ENCODE assay signal across 8 cellular contexts in the genomic region with DNA sequence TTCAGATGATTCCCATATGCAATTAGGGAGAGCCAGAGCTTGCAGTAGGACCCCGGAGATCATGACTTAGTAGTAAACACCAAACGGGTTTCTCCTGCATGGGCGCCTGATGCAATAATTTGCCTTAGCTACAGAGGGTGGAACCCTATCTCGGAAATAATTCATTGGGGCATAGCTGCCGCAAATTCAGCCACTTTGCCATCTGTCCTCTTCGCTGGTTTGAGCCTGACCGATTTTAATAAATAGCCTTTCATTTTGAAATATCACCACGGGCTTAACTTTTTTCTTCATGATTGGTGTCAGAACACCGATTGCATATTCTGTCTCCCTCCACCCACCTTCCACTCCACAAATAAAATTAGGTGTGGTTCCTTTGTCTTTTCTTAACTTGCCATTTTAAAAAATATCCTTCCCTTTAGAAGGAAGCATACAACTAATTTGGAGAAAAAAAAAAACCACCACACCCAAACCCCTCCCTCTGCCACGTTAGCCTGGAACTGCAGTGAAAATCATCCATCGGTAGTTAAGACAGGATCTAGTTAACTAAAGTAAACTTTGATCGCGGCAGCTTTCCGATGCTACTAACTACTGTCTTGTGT. TPM values are rescaled to one million over a fixed set of nuclear protein-coding genes. Genes with fewer than 3 reads are reported as not detected.
A peak's percentile ranks its signal among the peaks of the same experiment; 100 is the strongest.
DNase-seq lines count a peak whose midpoint lies in the region; ATAC-seq, FAIRE-seq and TF ChIP-seq lines count a peak whose summit lies in the region.

No MANE protein-coding gene starts in this region.

- H3K4me1 ChIP-seq in astrocyte (ENCODE audit: insufficient read depth, low read length), result peaks cover 14% of the 10 kb centered on the region
- peaks cover 16% of the 10 kb centered on the region for H3K4me1 ChIP-seq in keratinocyte (ENCODE audit: control insufficient read depth, extremely low read depth, insufficient read depth, low read length)
- H3K4me1 ChIP-seq in subcutaneous abdominal adipose tissue (ENCODE audit: control insufficient read depth in 5 of 5, insufficient read depth in 5 of 5, low read length in 5 of 5), result peaks cover 0 to 41% (median 35%) of the 10 kb centered on the region in 5 donors

- H3K4me3 ChIP-seq in astrocyte (ENCODE audit: insufficient read depth, low read depth, low read length) (peak overlapping the region; percentile 82), keratinocyte (ENCODE audit: control insufficient read depth in 2 of 3, extremely low read depth in 1 of 3, insufficient read depth in 2 of 3, low read depth in 1 of 3, low read length in 3 of 3) (peak overlapping the region; percentile 86 to 96 (median 93)), subcutaneous abdominal adipose tissue (ENCODE audit: low read depth in 1 of 5, low read length in 5 of 5) (peak overlapping the region; percentile 86 to 99 (median 98))

- ATAC-seq in HG02571 (IDR thresholded peaks at IDR 0.05; ENCODE audit: unreplicated experiment) (no peak), HG02870 (IDR thresholded peaks at IDR 0.05; ENCODE audit: unreplicated experiment) (no peak)

- peak; percentile 59 for DNase-seq in ACHN
- DNase-seq in ELF-1 (ENCODE audit: low read depth, low spot score), result peak; percentile 32
- peak; percentile 13 for DNase-seq in NCI-H345 (lab: John Stamatoyannopoulos, UW)
- no peak for DNase-seq in astrocyte (ENCODE audit: low read depth)
- no peak for DNase-seq in keratinocyte (ENCODE audit: low read depth, low spot score)

- no peak for TF ChIP-seq CTCF in astrocyte (IDR thresholded peaks at IDR 0.05; ENCODE audit: insufficient read depth, low read depth, low read length)
- no peak for TF ChIP-seq CTCF in keratinocyte (optimal IDR thresholded peaks at IDR 0.05 in 1 of 3, IDR thresholded peaks at IDR 0.05 in 1 of 3, conservative IDR thresholded peaks at IDR 0.05 in 1 of 3; ENCODE audit: extremely low read depth in 1 of 3, insufficient read depth in 2 of 3, low read length in 3 of 3)

- H3K27me3 Mint-ChIP-seq in astrocyte (ENCODE audit: low read depth, unreplicated experiment), result no peaks in the 10 kb centered on the region

- H3K9ac ChIP-seq in astrocyte (ENCODE audit: low read length), result peak overlapping the region; percentile 96
- H3K9ac ChIP-seq in keratinocyte (ENCODE audit: control insufficient read depth, extremely low read depth, insufficient read depth, low read length), result peak overlapping the region; percentile 93
- peak overlapping the region; percentile 75 to 99 (median 93) for H3K9ac ChIP-seq in subcutaneous abdominal adipose tissue (ENCODE audit: low read length in 5 of 5)

- dilution Hi-C loops in keratinocyte (cut with MboI; ENCODE audit: extremely low pct_ligation_motif_present, low sequenced_read_pairs), result no loop called here

- FAIRE-seq in astrocyte (lab: Jason Lieb, UNC) (no peak), keratinocyte (lab: Jason Lieb, UNC) (no peak)

- in situ Hi-C loops in ACHN (cut with HindIII; ENCODE audit: low pct_ligation_motif_present, low pct_unique_long_range_greater_than_20kb, low sequenced_read_pairs), result no loop called here

- peak overlapping the region; percentile 97 for H3K4me3 Mint-ChIP-seq in astrocyte (ENCODE audit: unreplicated experiment)

- H3K27ac ChIP-seq in astrocyte (ENCODE audit: low read depth, low read length) (peak overlapping the region; percentile 94), keratinocyte (ENCODE audit: control insufficient read depth, insufficient read depth, low read length) (peak overlapping the region; percentile 91), subcutaneous abdominal adipose tissue (ENCODE audit: low read depth, low read length) (peak overlapping the region; percentile 99)

- H4K20me1 ChIP-seq in astrocyte (ENCODE audit: insufficient read depth, low read length), result peaks cover 28% of the 10 kb centered on the region
- H4K20me1 ChIP-seq in keratinocyte (ENCODE audit: control insufficient read depth, extremely low read depth, insufficient read depth, low read length), result peaks cover 16% of the 10 kb centered on the region

- H3K9me3 ChIP-seq in astrocyte (ENCODE audit: insufficient read depth, low read depth, low read length) (no peaks in the 10 kb centered on the region), keratinocyte (ENCODE audit: control insufficient read depth, low read depth, low read length) (no peaks in the 10 kb centered on the region), subcutaneous abdominal adipose tissue (ENCODE audit: control insufficient read depth in 5 of 5, low read length in 5 of 5) (no peaks in the 10 kb centered on the region)

- no peaks in the 10 kb centered on the region for H3K9me3 Mint-ChIP-seq in astrocyte (ENCODE audit: unreplicated experiment)

- H3K27me3 ChIP-seq in astrocyte (ENCODE audit: insufficient read depth, low read length) (no peaks in the 10 kb centered on the region), keratinocyte (ENCODE audit: control insufficient read depth, extremely low read depth, insufficient read depth, low read length) (no peaks in the 10 kb centered on the region), subcutaneous abdominal adipose tissue (ENCODE audit: control insufficient read depth in 5 of 5, insufficient read depth in 4 of 5, low read length in 5 of 5) (no peaks in the 10 kb centered on the region)

- peaks cover 8% of the 10 kb centered on the region for H3K4me1 Mint-ChIP-seq in astrocyte (ENCODE audit: low read depth, unreplicated experiment)

- H3K4me2 ChIP-seq in astrocyte (ENCODE audit: low read length) (peak overlapping the region; percentile 96), keratinocyte (ENCODE audit: control insufficient read depth, extremely low read depth, insufficient read depth, low read depth, low read length) (peak overlapping the region; percentile 83)

- H3K36me3 ChIP-seq in astrocyte (ENCODE audit: insufficient read depth, low read length) (peaks cover 21% of the 10 kb centered on the region), keratinocyte (ENCODE audit: control insufficient read depth in 2 of 2, extremely low read depth in 1 of 2, insufficient read depth in 2 of 2, low read length in 2 of 2) (peaks cover 4 to 30% of the 10 kb centered on the region in 2 experiments), subcutaneous abdominal adipose tissue (ENCODE audit: control insufficient read depth in 5 of 5, insufficient read depth in 5 of 5, low read length in 5 of 5) (peaks cover 12 to 16% (median 14%) of the 10 kb centered on the region in 5 donors)

- peak overlapping the region; percentile 98 for H3K27ac Mint-ChIP-seq in astrocyte (ENCODE audit: unreplicated experiment)

- H3K79me2 ChIP-seq in astrocyte (ENCODE audit: insufficient read depth, low read length) (peaks cover 96% of the 10 kb centered on the region), keratinocyte (ENCODE audit: control insufficient read depth, insufficient read depth, low read length) (peaks cover 79% of the 10 kb centered on the region)

- H2AFZ ChIP-seq in astrocyte (ENCODE audit: low read depth, low read length) (no peak overlapping the region), keratinocyte (ENCODE audit: control insufficient read depth, low read length) (no peak overlapping the region)

- no peaks in the 10 kb centered on the region for H3K9me1 ChIP-seq in keratinocyte (ENCODE audit: control insufficient read depth, extremely low read depth, insufficient read depth, low read length)

- H3K36me3 Mint-ChIP-seq in astrocyte (ENCODE audit: low read depth, unreplicated experiment), result peaks cover 26% of the 10 kb centered on the region

RNA-seq across cellular contexts. Expression of a gene that starts 1.5 kb away (rescaled TPM):
- total RNA-seq in astrocyte, result 517 and 564 TPM in 2 replicates
- polyA plus RNA-seq in keratinocyte, result 277 to 545 TPM (median 411 TPM) in 3 replicates
- 311 TPM for polyA plus RNA-seq in keratinocyte (2011; ENCODE audit: low read depth)
- 379 and 567 TPM in 2 replicates for polyA plus RNA-seq in keratinocyte (2011; cell fraction: cytosol; rRNA removed)
- 455 and 471 TPM in 2 replicates for polyA plus RNA-seq in keratinocyte (2011; cell fraction: nucleus; rRNA removed)
- 184 and 305 TPM in 2 replicates for polyA plus RNA-seq in keratinocyte (2012; ENCODE audit: low replicate concordance)
- 267 to 644 TPM (median 355 TPM) in 3 replicates for polyA minus RNA-seq in keratinocyte
- polyA minus RNA-seq in keratinocyte (2011; cell fraction: cytosol; rRNA and poly(A)+ RNA removed), result 239 TPM
- 152 and 239 TPM in 2 replicates for polyA minus RNA-seq in keratinocyte (2011; cell fraction: nucleus; rRNA and poly(A)+ RNA removed)

Comparison
In these comparisons a context has a peak if more than half of its experiments do, and no peak if none do; other contexts are left out.
1. DNase-seq: peak in ACHN (single experiment), ELF-1 (single experiment) and NCI-H345 (single experiment); none in astrocyte (single experiment) and keratinocyte (single experiment).
2. Peak in every context shown above with its lines, with median percentiles within 50 percentile points of each other: H3K27ac ChIP-seq, H3K4me3 ChIP-seq and H3K9ac ChIP-seq.